ENCODE assay signal across 1 cellular context in genomic region chr15:42973114-42973513, GRCh38.
TF ChIP-seq lines count a peak whose summit lies in the region.

No MANE protein-coding gene starts in this region.

TF ChIP-seq in HepG2, 621 proteins besides CTCF, POLR2A, EP300 and RAD21 (continued from another document):
- TF ChIP-seq, protein P1, sequence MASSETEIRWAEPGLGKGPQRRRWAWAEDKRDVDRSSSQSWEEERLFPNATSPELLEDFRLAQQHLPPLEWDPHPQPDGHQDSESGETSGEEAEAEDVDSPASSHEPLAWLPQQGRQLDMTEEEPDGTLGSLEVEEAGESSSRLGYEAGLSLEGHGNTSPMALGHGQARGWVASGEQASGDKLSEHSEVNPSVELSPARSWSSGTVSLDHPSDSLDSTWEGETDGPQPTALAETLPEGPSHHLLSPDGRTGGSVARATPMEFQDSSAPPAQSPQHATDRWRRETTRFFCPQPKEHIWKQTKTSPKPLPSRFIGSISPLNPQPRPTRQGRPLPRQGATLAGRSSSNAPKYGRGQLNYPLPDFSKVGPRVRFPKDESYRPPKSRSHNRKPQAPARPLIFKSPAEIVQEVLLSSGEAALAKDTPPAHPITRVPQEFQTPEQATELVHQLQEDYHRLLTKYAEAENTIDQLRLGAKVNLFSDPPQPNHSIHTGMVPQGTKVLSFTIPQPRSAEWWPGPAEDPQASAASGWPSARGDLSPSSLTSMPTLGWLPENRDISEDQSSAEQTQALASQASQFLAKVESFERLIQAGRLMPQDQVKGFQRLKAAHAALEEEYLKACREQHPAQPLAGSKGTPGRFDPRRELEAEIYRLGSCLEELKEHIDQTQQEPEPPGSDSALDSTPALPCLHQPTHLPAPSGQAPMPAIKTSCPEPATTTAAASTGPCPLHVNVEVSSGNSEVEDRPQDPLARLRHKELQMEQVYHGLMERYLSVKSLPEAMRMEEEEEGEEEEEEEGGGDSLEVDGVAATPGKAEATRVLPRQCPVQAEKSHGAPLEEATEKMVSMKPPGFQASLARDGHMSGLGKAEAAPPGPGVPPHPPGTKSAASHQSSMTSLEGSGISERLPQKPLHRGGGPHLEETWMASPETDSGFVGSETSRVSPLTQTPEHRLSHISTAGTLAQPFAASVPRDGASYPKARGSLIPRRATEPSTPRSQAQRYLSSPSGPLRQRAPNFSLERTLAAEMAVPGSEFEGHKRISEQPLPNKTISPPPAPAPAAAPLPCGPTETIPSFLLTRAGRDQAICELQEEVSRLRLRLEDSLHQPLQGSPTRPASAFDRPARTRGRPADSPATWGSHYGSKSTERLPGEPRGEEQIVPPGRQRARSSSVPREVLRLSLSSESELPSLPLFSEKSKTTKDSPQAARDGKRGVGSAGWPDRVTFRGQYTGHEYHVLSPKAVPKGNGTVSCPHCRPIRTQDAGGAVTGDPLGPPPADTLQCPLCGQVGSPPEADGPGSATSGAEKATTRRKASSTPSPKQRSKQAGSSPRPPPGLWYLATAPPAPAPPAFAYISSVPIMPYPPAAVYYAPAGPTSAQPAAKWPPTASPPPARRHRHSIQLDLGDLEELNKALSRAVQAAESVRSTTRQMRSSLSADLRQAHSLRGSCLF (CRISPR knock-in tag; IDR thresholded peaks at IDR 0.05; ENCODE audit: borderline replicate concordance), result no peak
- peak; percentile 85 for TF ChIP-seq ZNF121 (CRISPR knock-in tag; IDR thresholded peaks at IDR 0.05)
- 0 out of 2 replicates have a peak, but pooled peaks have one; percentile 27 for TF ChIP-seq ZMYM3 (CRISPR knock-in tag; IDR thresholded peaks at IDR 0.05)
- TF ChIP-seq ZNF564 (CRISPR knock-in tag; IDR thresholded peaks at IDR 0.05), result no peak
- no peak for TF ChIP-seq MLXIP (CRISPR knock-in tag; IDR thresholded peaks at IDR 0.05; ENCODE audit: borderline replicate concordance)
- TF ChIP-seq ZNF598 (CRISPR knock-in tag; IDR thresholded peaks at IDR 0.05; ENCODE audit: borderline replicate concordance), result no peak
- TF ChIP-seq NR2C2 (CRISPR knock-in tag; IDR thresholded peaks at IDR 0.05; ENCODE audit: borderline replicate concordance), result no peak
